1 cellular context compared by ENCODE assay signal in the genomic region with DNA sequence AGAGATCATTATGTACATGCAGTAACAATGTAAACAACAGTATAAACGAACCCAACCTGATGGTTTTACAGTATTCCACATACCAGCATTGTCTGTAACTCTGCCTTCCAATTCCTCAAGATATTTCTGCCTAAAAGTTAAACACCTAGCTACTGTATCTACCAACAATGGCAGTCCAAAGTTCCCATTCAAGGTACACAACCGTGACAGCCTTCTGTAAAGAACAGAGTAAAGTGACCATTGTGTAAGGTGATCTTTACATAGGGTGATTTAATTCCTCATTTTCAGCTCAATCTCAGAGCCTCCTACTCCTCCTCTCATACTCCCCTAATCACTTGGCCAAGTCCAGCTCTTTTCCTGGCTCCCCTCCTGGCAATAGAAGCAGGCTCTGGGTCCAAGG.
TF ChIP-seq lines count a peak whose summit lies in the region.

No MANE protein-coding gene starts in this region.

TF ChIP-seq in IMR-90, 13 proteins besides CTCF, POLR2A, EP300 and RAD21 (continued from another document):
- no peak for TF ChIP-seq SMC3 (IDR thresholded peaks at IDR 0.05; ENCODE audit: low read depth, low read length)
- no peak for TF ChIP-seq BHLHE40 (IDR thresholded peaks at IDR 0.05; ENCODE audit: low read depth, low read length)
- TF ChIP-seq RFX5 (IDR thresholded peaks at IDR 0.05; ENCODE audit: low read depth, low read length) = no peak
- no peak for TF ChIP-seq ELK1 (IDR thresholded peaks at IDR 0.05; ENCODE audit: borderline replicate concordance, low read depth, low read length)
